In genomic region chr20:63956664-63957003, GRCh38 we compare ENCODE assay signal across 8 cellular contexts. TPM values are rescaled to one million over a fixed set of nuclear protein-coding genes. Genes with fewer than 3 reads are reported as not detected.
DNase-seq lines count a peak whose midpoint lies in the region; ATAC-seq and TF ChIP-seq lines count a peak whose summit lies in the region.

No MANE protein-coding gene starts in this region.

- no peaks in the 10 kb centered on the region for H3K27me3 Mint-ChIP-seq in naive thymus-derived CD8-positive, alpha-beta T cell

- H3K9me3 Mint-ChIP-seq in naive thymus-derived CD8-positive, alpha-beta T cell: no peaks in the 10 kb centered on the region

- peak overlapping the region; percentile 76 to 89 (median 84) for H3K4me3 Mint-ChIP-seq in naive thymus-derived CD8-positive, alpha-beta T cell

- POLR2A ChIA-PET in naive thymus-derived CD8-positive, alpha-beta T cell (lab: Charles Lee): interaction anchor here (0.6 to 2.4 kb wide), 20 partner anchors 12 to 460 kb away, joined by 3 to 19 read pairs (median 4); partner anchors contain the start of genes ARFRP1, LIME1, PRPF6 and PTK6

- peak; percentile 1 for ATAC-seq in GM19328 (IDR thresholded peaks at IDR 0.05; ENCODE audit: unreplicated experiment)
- peak; percentile 1 for ATAC-seq in HG03469 (IDR thresholded peaks at IDR 0.05; ENCODE audit: unreplicated experiment)
- peak; percentile 23 to 45 for ATAC-seq in naive thymus-derived CD8-positive, alpha-beta T cell
- ATAC-seq in GM19351 (IDR thresholded peaks at IDR 0.05; ENCODE audit: unreplicated experiment): no peak

- peak overlapping the region; percentile 47 to 51 for H3K4me3 ChIP-seq in cardiac fibroblast (replicated peaks in 1 of 2; ENCODE audit: low read depth in 2 of 2, low read length in 2 of 2)

- no peak for TF ChIP-seq CTCF in cardiac fibroblast (IDR thresholded peaks at IDR 0.05; ENCODE audit: low read depth, low read length)

- peaks cover 0 to 15% (median 2%) of the 10 kb centered on the region in 3 donors for H3K36me3 Mint-ChIP-seq in naive thymus-derived CD8-positive, alpha-beta T cell

- peaks cover 10 to 41% (median 29%) of the 10 kb centered on the region in 4 donors for H3K4me1 Mint-ChIP-seq in naive thymus-derived CD8-positive, alpha-beta T cell

- no peak for DNase-seq in cardiac fibroblast (ENCODE audit: low read depth in 2 of 2)
- DNase-seq in naive thymus-derived CD8-positive, alpha-beta T cell: no peak
- DNase-seq in A172 (ENCODE audit: low spot score): no peak
- DNase-seq in COLO829 (ENCODE audit: low spot score): no peak
- DNase-seq in Kasumi-1 (lab: John Stamatoyannopoulos, UW): no peak

- H3K27ac Mint-ChIP-seq in naive thymus-derived CD8-positive, alpha-beta T cell: peak overlapping the region; percentile 22 to 90 (median 74)

RNA-seq across cellular contexts. Expression of gene UCKL1, which starts 0.4 kb away (rescaled TPM):
- total RNA-seq in naive thymus-derived CD8-positive, alpha-beta T cell: 10 to 100 TPM; 48.2 to 50.9 TPM
- polyA plus RNA-seq in naive thymus-derived CD8-positive, alpha-beta T cell: 10 to 100 TPM; 19.8 to 28.3 (median 21.0) TPM
- total RNA-seq in A172 (2014; rRNA removed; shearing (Covaris generic)): 27.2 and 27.6 TPM in 2 replicates

RNA-seq across cellular contexts. Expression of gene ZNF512B, which starts 13.1 kb away (rescaled TPM):
- total RNA-seq in naive thymus-derived CD8-positive, alpha-beta T cell: 10 to 100 TPM; 17.7 to 19.4 TPM
- 1 to 10 TPM in 1 of 3 donors, under 1 TPM in 2; 0.57 to 1.5 (median 0.59) TPM for polyA plus RNA-seq in naive thymus-derived CD8-positive, alpha-beta T cell
- total RNA-seq in A172 (2014; rRNA removed; shearing (Covaris generic)): 16.8 and 17.0 TPM in 2 replicates

RNA-seq across cellular contexts. Expression of gene SAMD10, which starts 22.8 kb away (rescaled TPM):
- total RNA-seq in naive thymus-derived CD8-positive, alpha-beta T cell: 1 to 10 TPM; 7.7 to 9.3 TPM
- 10 to 100 TPM in 1 of 3 donors, 1 to 10 TPM in 2; 7.4 to 15.4 (median 8.9) TPM for polyA plus RNA-seq in naive thymus-derived CD8-positive, alpha-beta T cell
- total RNA-seq in A172 (2014; rRNA removed; shearing (Covaris generic)): 0.77 TPM in 1 of 2 replicates, not detected in the other

RNA-seq across cellular contexts. Expression of gene PRPF6, which starts 24.3 kb away (rescaled TPM):
- 10 to 100 TPM; 91.1 to 93.3 TPM for total RNA-seq in naive thymus-derived CD8-positive, alpha-beta T cell
- polyA plus RNA-seq in naive thymus-derived CD8-positive, alpha-beta T cell: 100 to 1,000 TPM in 1 of 3 donors, 10 to 100 TPM in 2; 67.2 to 110 (median 85.9) TPM
- total RNA-seq in A172 (2014; rRNA removed; shearing (Covaris generic)): 74.2 and 74.7 TPM in 2 replicates
